Comparison of ENCODE assay signal across 1 cellular context in genomic region chr7:27515933-27516332, GRCh38.
TF ChIP-seq lines count a peak whose summit lies in the region.

No MANE protein-coding gene starts in this region.

TF ChIP-seq in HepG2, 621 proteins besides CTCF, POLR2A, EP300 and RAD21 (continued from another document):
- TF ChIP-seq ZBTB2 (CRISPR knock-in tag; IDR thresholded peaks at IDR 0.05; ENCODE audit: low read depth) (no peak), ZNF816 (CRISPR knock-in tag; IDR thresholded peaks at IDR 0.05; ENCODE audit: borderline replicate concordance) (no peak), ZC3H4 (CRISPR knock-in tag; IDR thresholded peaks at IDR 0.05; ENCODE audit: borderline replicate concordance) (no peak), ATM (IDR thresholded peaks at IDR 0.05; ENCODE audit: borderline replicate concordance) (no peak), MIER3 (CRISPR knock-in tag; IDR thresholded peaks at IDR 0.05; ENCODE audit: borderline replicate concordance) (no peak)
